Comparison of ENCODE assay signal across 22 cellular contexts in the genomic region with DNA sequence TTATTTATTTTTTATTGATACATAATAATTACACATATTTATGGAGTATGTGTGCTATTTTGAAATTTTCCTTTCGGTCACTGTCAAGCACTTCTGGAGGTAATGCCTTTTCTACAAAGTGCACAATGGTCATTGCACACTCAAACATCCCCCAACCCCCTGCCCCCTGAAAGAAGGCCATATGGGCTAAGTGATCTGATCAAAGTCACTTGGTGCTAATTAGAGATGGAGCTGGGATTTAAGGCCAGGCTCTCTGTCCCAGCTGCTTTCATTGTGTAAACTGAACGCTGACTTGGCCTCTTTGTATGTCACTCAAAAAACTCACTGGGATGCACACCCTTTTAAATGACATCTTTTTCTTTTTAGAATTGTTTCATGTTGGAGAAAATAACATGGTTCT.
"Had no signal": no experiment of that assay in that cellular context is flagged by ENCODE, and none has a peak within 500 bp of the region (broad histone marks: within the 10 kb centered on the region; RNA-seq: fewer than 3 reads in every experiment).

No MANE protein-coding gene starts in this region.

- H3K4me3 Mint-ChIP-seq: activated CD4-positive, alpha-beta memory T cell treated with anti-CD3 and anti-CD28 coated beads for 36 hours; activated naive CD8-positive, alpha-beta T cell treated with anti-CD3 and anti-CD28 coated beads for 36 hours; nephron progenitor cell had no signal

- H3K27ac Mint-ChIP-seq: activated CD4-positive, alpha-beta memory T cell treated with anti-CD3 and anti-CD28 coated beads for 36 hours; activated naive CD8-positive, alpha-beta T cell treated with anti-CD3 and anti-CD28 coated beads for 36 hours; progenitor cell of endocrine pancreas had no signal

- H3K36me3 Mint-ChIP-seq: activated CD4-positive, alpha-beta memory T cell treated with anti-CD3 and anti-CD28 coated beads for 36 hours; activated naive CD8-positive, alpha-beta T cell treated with anti-CD3 and anti-CD28 coated beads for 36 hours had no signal

- H3K27me3 Mint-ChIP-seq: activated CD4-positive, alpha-beta memory T cell treated with anti-CD3 and anti-CD28 coated beads for 36 hours; progenitor cell of endocrine pancreas had no signal

- H3K4me1 Mint-ChIP-seq: activated naive CD8-positive, alpha-beta T cell treated with anti-CD3 and anti-CD28 coated beads for 36 hours had no signal

- DNase-seq: activated CD4-positive, alpha-beta memory T cell treated with anti-CD3 and anti-CD28 coated beads for 36 hours; activated CD4-positive, alpha-beta T cell treated with anti-CD3 and anti-CD28 coated beads for 48 hours; activated naive CD4-positive, alpha-beta T cell treated with Interleukin-2 at 50 U/mL for 16 hours; activated naive CD8-positive, alpha-beta T cell treated with anti-CD3 and anti-CD28 coated beads for 36 hours; activated T-cell treated with anti-CD3 and anti-CD28 coated beads, Interleukin-2, amount 50 U/mL, for 48 hours; colonic mucosa; esophagus squamous epithelium; heart left ventricle; left cardiac atrium; mucosa of descending colon; sigmoid colon; stimulated activated CD4-positive, alpha-beta T cell treated with anti-CD3 and anti-CD28 coated beads, Interleukin-15, amount 100 ng/mL, for 24 hours; stimulated activated CD4-positive, alpha-beta T cell treated with anti-CD3 and anti-CD28 coated beads, Interleukin-2, amount 100 ng/mL, for 48 hours; stimulated activated CD8-positive, alpha-beta memory T cell treated with anti-CD3 and anti-CD28 coated beads, Interleukin-4, amount 100 ng/mL, for 48 hours; stimulated activated naive CD4-positive, alpha-beta T cell; T1000; testis; trophoblast cell; uterus had no signal

- ATAC-seq: gastroesophageal sphincter, heart left ventricle, left cardiac atrium, mucosa of descending colon had no signal

- H3K9me3 Mint-ChIP-seq: activated CD4-positive, alpha-beta memory T cell treated with anti-CD3 and anti-CD28 coated beads for 36 hours; activated naive CD8-positive, alpha-beta T cell treated with anti-CD3 and anti-CD28 coated beads for 36 hours; nephron progenitor cell had no signal
